16 cellular contexts compared by ENCODE assay signal in genomic region chr13:42116225-42116624, GRCh38.
"Had no signal": no experiment of that assay in that cellular context is flagged by ENCODE, and none has a peak within 500 bp of the region (broad histone marks: within the 10 kb centered on the region; RNA-seq: fewer than 3 reads in every experiment).

No MANE protein-coding gene starts in this region.

- DNase-seq: activated CD4-positive, alpha-beta T cell treated with anti-CD3 and anti-CD28 coated beads for 1 hour; activated CD4-positive, alpha-beta T cell treated with anti-CD3 and anti-CD28 coated beads, Interleukin-2, amount 50 U/mL, for 48 hours; activated effector memory CD4-positive, alpha-beta T cell treated with Interleukin-2 at 50 U/mL for 16 hours; activated naive CD4-positive, alpha-beta T cell treated with anti-CD3 and anti-CD28 coated beads, Interleukin-2, amount 50 U/mL, for 16 hours; activated T-cell treated with anti-CD3 and anti-CD28 coated beads, Interleukin-2, amount 50 U/mL, for 24 hours; adrenal gland; effector memory CD4-positive, alpha-beta T cell; glutamatergic neuron; hypothalamus; nephron progenitor cell; occipital lobe; right lobe of liver; SK-N-SH; spleen; T-helper 1 cell had no signal

- H3K9me3 ChIP-seq: adrenal gland, prostate gland, right lobe of liver, SK-N-SH, spleen had no signal

- H3K27me3 ChIP-seq: adrenal gland, right lobe of liver, spleen had no signal

- ATAC-seq: right lobe of liver had no signal

- H3K4me1 ChIP-seq: adrenal gland, prostate gland, right lobe of liver, spleen had no signal

- H3K36me3 ChIP-seq: adrenal gland, prostate gland, right lobe of liver, spleen had no signal

- H3K27ac ChIP-seq: adrenal gland, prostate gland, right lobe of liver, spleen had no signal

- H3K4me3 ChIP-seq: adrenal gland, prostate gland, right lobe of liver, spleen had no signal
